8 cellular contexts compared by ENCODE assay signal in the genomic region with DNA sequence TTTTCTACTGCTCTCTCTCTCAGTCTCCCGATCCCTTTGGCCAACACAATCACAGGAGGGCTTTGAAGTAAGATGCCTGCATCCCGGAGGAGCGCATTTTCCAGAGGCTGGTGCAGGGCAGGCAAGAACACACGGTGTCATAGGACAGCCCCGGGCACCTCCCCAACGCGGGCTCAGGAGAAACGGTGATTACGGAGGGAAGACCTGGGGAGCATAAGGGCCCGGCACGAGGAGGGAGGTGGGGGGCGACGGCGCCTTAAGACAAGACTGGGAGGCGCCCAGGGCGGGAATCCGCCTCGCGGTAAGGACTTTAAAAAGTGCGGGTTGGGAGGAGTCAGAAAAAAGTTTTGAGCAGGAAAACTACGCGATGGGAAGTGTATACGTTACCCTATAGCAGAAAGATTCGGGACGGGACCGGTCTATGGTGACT. TPM values are rescaled to one million over a fixed set of nuclear protein-coding genes. Genes with fewer than 3 reads are reported as not detected.
DNase-seq lines count a peak whose midpoint lies in the region; ATAC-seq and TF ChIP-seq lines count a peak whose summit lies in the region.

No MANE protein-coding gene starts in this region.

- peaks cover 2% of the 10 kb centered on the region for H3K4me1 ChIP-seq in fibroblast of lung (ENCODE audit: control insufficient read depth, extremely low read depth, insufficient read depth, low read length)
- peaks cover 8% of the 10 kb centered on the region for H3K4me1 ChIP-seq in neuron (ENCODE audit: insufficient read depth, low read length)

- peak overlapping the region; percentile 72 for H3K4me2 ChIP-seq in fibroblast of lung (ENCODE audit: extremely low read depth, insufficient read depth, low read length)

- intact Hi-C loops in CD14-positive monocyte (cut with micrococcal nuclease), result loop anchor here in 1 of 2 donors (1.0 to 10.0 kb wide), 5 partner anchors 19 to 255 kb away; partner anchors contain the start of genes ZNF320, ZNF600, ZNF816 and ZNF888

- peak; percentile 19 for ATAC-seq in GM19043 (IDR thresholded peaks at IDR 0.05; ENCODE audit: low read depth, unreplicated experiment)

- peaks cover 3 to 9% (median 9%) of the 10 kb centered on the region in 3 donors for H3K27me3 Mint-ChIP-seq in CD14-positive monocyte (ENCODE audit: low read depth in 3 of 3)
- no peaks in the 10 kb centered on the region for H3K27me3 Mint-ChIP-seq in activated CD4-positive, alpha-beta T cell treated with anti-CD3 and anti-CD28 coated beads, Interleukin-2, amount 10 ng/mL, durations not matched to agents 7 days and 5 days

- H3K79me2 ChIP-seq in fibroblast of lung (ENCODE audit: control insufficient read depth, insufficient read depth, low read length), result no peaks in the 10 kb centered on the region

- TF ChIP-seq CTCF in CD14-positive monocyte (IDR thresholded peaks at IDR 0.05), result no peak
- no peak for TF ChIP-seq CTCF in HL-60 (IDR thresholded peaks at IDR 0.05; ENCODE audit: insufficient read depth, low read length)
- TF ChIP-seq CTCF in fibroblast of lung (conservative IDR thresholded peaks at IDR 0.05 in 1 of 2, IDR thresholded peaks at IDR 0.05 in 1 of 2; ENCODE audit: low read depth in 1 of 2, low read length in 2 of 2), result no peak

- POLR2A ChIA-PET in activated CD4-positive, alpha-beta T cell treated with anti-CD3 and anti-CD28 coated beads, Interleukin-2, amount 10 ng/mL, durations not matched to agents 7 days and 5 days (lab: Charles Lee), result interaction anchor here (0.8 kb wide), 1 partner anchor 133 kb away, joined by 10 read pairs; no protein-coding TSS in a partner anchor

- peak overlapping the region; percentile 84 to 95 (median 93) for H3K27ac Mint-ChIP-seq in CD14-positive monocyte
- H3K27ac Mint-ChIP-seq in activated CD4-positive, alpha-beta T cell treated with anti-CD3 and anti-CD28 coated beads, Interleukin-2, amount 10 ng/mL, durations not matched to agents 7 days and 5 days, result peak overlapping the region; percentile 91

- H3K9me3 ChIP-seq in fibroblast of lung (ENCODE audit: control insufficient read depth, insufficient read depth, low read depth, low read length) (no peaks in the 10 kb centered on the region), neuron (ENCODE audit: low read length) (peaks cover 6% of the 10 kb centered on the region)

- peak overlapping the region; percentile 65 for H3K9ac ChIP-seq in fibroblast of lung (ENCODE audit: insufficient read depth, low read length)

- H3K4me3 Mint-ChIP-seq in CD14-positive monocyte, result peak overlapping the region; percentile 95 to 100
- peak overlapping the region; percentile 92 for H3K4me3 Mint-ChIP-seq in activated CD4-positive, alpha-beta T cell treated with anti-CD3 and anti-CD28 coated beads, Interleukin-2, amount 10 ng/mL, durations not matched to agents 7 days and 5 days

- H3K27me3 ChIP-seq in HL-60 (ENCODE audit: insufficient read depth, poor library complexity, severe bottlenecking) (no peaks in the 10 kb centered on the region), fibroblast of lung (ENCODE audit: control insufficient read depth, insufficient read depth, low read length) (no peaks in the 10 kb centered on the region), neuron (ENCODE audit: insufficient read depth, low read length) (no peaks in the 10 kb centered on the region)

- H2AFZ ChIP-seq in fibroblast of lung (ENCODE audit: low read length) (peak overlapping the region; percentile 84), neuron (ENCODE audit: low read depth, low read length) (peak overlapping the region; percentile 99)

- H3K27ac ChIP-seq in HL-60 (replicated peaks) (peak overlapping the region; percentile 92), fibroblast of lung (ENCODE audit: insufficient read depth, low read length) (peak overlapping the region; percentile 76)

- H3K4me3 ChIP-seq in HL-60 (replicated peaks; ENCODE audit: insufficient read depth, low read length) (peak overlapping the region; percentile 65), fibroblast of lung (replicated peaks in 1 of 4; ENCODE audit: control extremely low read depth in 1 of 4, insufficient read depth in 1 of 4, low read depth in 3 of 4, low read length in 4 of 4) (peak overlapping the region; percentile 86 to 95 (median 88)), neuron (ENCODE audit: low read length) (peak overlapping the region; percentile 91)

- H3K4me1 Mint-ChIP-seq in CD14-positive monocyte, result peaks cover 53% of the 10 kb centered on the region
- H3K4me1 Mint-ChIP-seq in activated CD4-positive, alpha-beta T cell treated with anti-CD3 and anti-CD28 coated beads, Interleukin-2, amount 10 ng/mL, durations not matched to agents 7 days and 5 days, result peaks cover 28% of the 10 kb centered on the region

- CTCF ChIA-PET in activated CD4-positive, alpha-beta T cell treated with anti-CD3 and anti-CD28 coated beads, Interleukin-2, amount 10 ng/mL, durations not matched to agents 7 days and 5 days (lab: Charles Lee), result no interaction called here

- H3K36me3 ChIP-seq in fibroblast of lung (ENCODE audit: control insufficient read depth, insufficient read depth, low read length), result no peaks in the 10 kb centered on the region
- H3K36me3 ChIP-seq in neuron (ENCODE audit: insufficient read depth, low read length), result no peaks in the 10 kb centered on the region

- DNase-seq in CD14-positive monocyte (ENCODE audit: low spot score) (no peak), HL-60 (ENCODE audit: low read depth in 1 of 2, low spot score in 1 of 2) (peak; percentile 21 to 48), fibroblast of lung (ENCODE audit: low read depth in 2 of 2) (peak; percentile 23 to 29), glomerular visceral epithelial cell (ENCODE audit: extremely low spot score) (no peak), NCI-H1092 treated with DMSO at 0.1 percent for 48 hours (lab: John Stamatoyannopoulos, UW) (no peak)
- peak; percentile 23 for DNase-seq in activated CD4-positive, alpha-beta T cell treated with anti-CD3 and anti-CD28 coated beads, Interleukin-2, amount 10 ng/mL, durations not matched to agents 7 days and 5 days

- peaks cover 0 to 10% of the 10 kb centered on the region in 2 donors for H3K36me3 Mint-ChIP-seq in CD14-positive monocyte
- H3K36me3 Mint-ChIP-seq in activated CD4-positive, alpha-beta T cell treated with anti-CD3 and anti-CD28 coated beads, Interleukin-2, amount 10 ng/mL, durations not matched to agents 7 days and 5 days (ENCODE audit: low read depth), result peaks cover 42% of the 10 kb centered on the region

- H4K20me1 ChIP-seq in fibroblast of lung (ENCODE audit: control insufficient read depth, extremely low read depth, insufficient read depth, low read length), result no peaks in the 10 kb centered on the region

- H3K9me3 Mint-ChIP-seq in CD14-positive monocyte, result peaks cover 19 to 36% (median 34%) of the 10 kb centered on the region in 7 donors
- peaks cover 30% of the 10 kb centered on the region for H3K9me3 Mint-ChIP-seq in activated CD4-positive, alpha-beta T cell treated with anti-CD3 and anti-CD28 coated beads, Interleukin-2, amount 10 ng/mL, durations not matched to agents 7 days and 5 days

RNA-seq across cellular contexts. Expression of gene ZNF888, which starts 18.7 kb away (rescaled TPM):
- 1 to 10 TPM in 1 of 2 donors, under 1 TPM in 1; 0.71 to 1.4 TPM for polyA plus RNA-seq in CD14-positive monocyte
- 1 to 10 TPM; 7.7 to 7.8 TPM for total RNA-seq in activated CD4-positive, alpha-beta T cell treated with anti-CD3 and anti-CD28 coated beads, Interleukin-2, amount 10 ng/mL, durations not matched to agents 7 days and 5 days
- total RNA-seq in fibroblast of lung, result 2.6 and 4.3 TPM in 2 replicates
- 1.6 and 2.4 TPM in 2 replicates for polyA plus RNA-seq in fibroblast of lung
- polyA plus RNA-seq in fibroblast of lung (2012), result 1.8 and 2.4 TPM in 2 replicates
- 1.1 TPM in 1 of 2 replicates, not detected in the other for polyA minus RNA-seq in fibroblast of lung (ENCODE audit: low replicate concordance)

RNA-seq across cellular contexts. Expression of gene ZNF816, which starts 20.7 kb away (rescaled TPM):
- polyA plus RNA-seq in CD14-positive monocyte, result 1 to 10 TPM; 2.0 to 4.3 TPM
- total RNA-seq in activated CD4-positive, alpha-beta T cell treated with anti-CD3 and anti-CD28 coated beads, Interleukin-2, amount 10 ng/mL, durations not matched to agents 7 days and 5 days, result 10 to 100 TPM; 14.0 to 14.5 TPM
- total RNA-seq in fibroblast of lung, result 10.1 and 10.3 TPM in 2 replicates
- polyA plus RNA-seq in fibroblast of lung, result 2.9 and 3.1 TPM in 2 replicates
- polyA plus RNA-seq in fibroblast of lung (2012), result 2.5 and 3.6 TPM in 2 replicates
- polyA minus RNA-seq in fibroblast of lung (ENCODE audit: low replicate concordance), result 0.41 TPM in 1 of 2 replicates, not detected in the other

RNA-seq across cellular contexts. Expression of gene ZNF320, which starts 44.5 kb away (rescaled TPM):
- polyA plus RNA-seq in CD14-positive monocyte (1 to 10 TPM; 1.6 to 4.4 TPM), fibroblast of lung (3.6 and 8.5 TPM in 2 replicates)
- 10 to 100 TPM; 10.9 TPM for total RNA-seq in activated CD4-positive, alpha-beta T cell treated with anti-CD3 and anti-CD28 coated beads, Interleukin-2, amount 10 ng/mL, durations not matched to agents 7 days and 5 days
- total RNA-seq in fibroblast of lung, result 14.6 and 19.7 TPM in 2 replicates
- polyA plus RNA-seq in fibroblast of lung (2012), result 3.0 and 3.6 TPM in 2 replicates
- 4.1 and 9.7 TPM in 2 replicates for polyA minus RNA-seq in fibroblast of lung (ENCODE audit: low replicate concordance)

Comparison
In these comparisons a context has a peak if more than half of its experiments do, and no peak if none do; other contexts are left out.
1. DNase-seq: peak in HL-60 (2 of 2), activated CD4-positive, alpha-beta T cell treated with anti-CD3 and anti-CD28 coated beads, Interleukin-2, amount 10 ng/mL, durations not matched to agents 7 days and 5 days (single experiment) and fibroblast of lung (2 of 2); none in CD14-positive monocyte (single experiment), glomerular visceral epithelial cell (single experiment) and NCI-H1092 treated with DMSO at 0.1 percent for 48 hours (single experiment).
2. Peak in every context shown above with its lines, with median percentiles within 50 percentile points of each other: H3K4me3 ChIP-seq.